17 cellular contexts compared by ENCODE assay signal in the genomic region with DNA sequence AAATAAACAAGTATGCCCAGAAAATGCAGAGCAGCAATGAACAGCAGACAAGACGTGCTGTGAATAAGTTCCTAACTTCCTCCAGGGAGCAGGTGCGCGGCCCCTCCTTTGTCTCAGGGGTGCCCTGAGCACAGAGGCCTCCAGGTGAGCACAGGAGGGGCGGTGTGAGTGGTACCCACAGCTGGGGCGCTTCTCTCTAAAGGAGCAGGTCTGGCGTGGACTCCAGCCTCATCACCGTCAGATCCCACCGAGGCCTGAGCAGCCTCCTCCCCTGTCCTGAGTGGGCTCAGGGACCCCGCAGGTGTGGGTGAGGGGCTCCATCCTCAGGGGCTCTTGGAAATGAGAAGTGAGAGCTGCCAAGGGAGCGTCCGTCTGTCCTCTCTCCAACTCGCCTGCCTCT. TPM values are rescaled to one million over a fixed set of nuclear protein-coding genes. Genes with fewer than 3 reads are reported as not detected.
DNase-seq lines count a peak whose midpoint lies in the region; ATAC-seq and TF ChIP-seq lines count a peak whose summit lies in the region.
"Had no signal": no experiment of that assay in that cellular context is flagged by ENCODE, and none has a peak within 500 bp of the region (broad histone marks: within the 10 kb centered on the region; RNA-seq: fewer than 3 reads in every experiment).

No MANE protein-coding gene starts in this region.

- H3K4me3 ChIP-seq in coronary artery = no peak overlapping the region
- H3K4me3 ChIP-seq: HAP-1 had no signal

- no peak for ATAC-seq in HG02759 (IDR thresholded peaks at IDR 0.05; ENCODE audit: unreplicated experiment)

- intact Hi-C loops in posterior vena cava (cut with DNase I) = no loop called here

- peak; percentile 57 for DNase-seq in coronary artery (ENCODE audit: low spot score)
- DNase-seq in mesenteric fat pad (ENCODE audit: low spot score) = peak; percentile 24
- peak; percentile 69 for DNase-seq in posterior vena cava (ENCODE audit: low spot score)
- no peak for DNase-seq in ecto neural progenitor cell (ENCODE audit: low spot score)
- no peak for DNase-seq in D341Med (ENCODE audit: low spot score)
- DNase-seq: C1 segment of cervical spinal cord; Calu3; CD4-positive, alpha-beta memory T cell; COR-L47; DMS153; DND-41; GOT3; HFFc6 had no signal

- H3K27ac ChIP-seq in coronary artery = no peak overlapping the region

- TF ChIP-seq CTCF in coronary artery (IDR thresholded peaks at IDR 0.05) = no peak

RNA-seq across cellular contexts. Expression of a gene that starts 3.2 kb away (rescaled TPM):
- total RNA-seq in mesenteric fat pad (23.0 TPM), posterior vena cava (10 to 100 TPM in 1 of 2 donors, 1 to 10 TPM in 1; 6.2 to 11.7 TPM)
- total RNA-seq: A172, A673, Calu3, HFFc6 had no signal

RNA-seq across cellular contexts. Expression of a gene that starts 28.9 kb away (rescaled TPM):
- total RNA-seq in mesenteric fat pad (14.4 TPM), posterior vena cava (10 to 100 TPM in 1 of 2 donors, 1 to 10 TPM in 1; 7.3 to 12.9 TPM)
- total RNA-seq: A172, A673, Calu3, HFFc6 had no signal

RNA-seq across cellular contexts. Expression of a gene that starts 29.2 kb away (rescaled TPM):
- total RNA-seq in mesenteric fat pad = 1.0 TPM
- total RNA-seq in posterior vena cava = under 1 TPM in 1 of 2 donors, not detected in 1; 0.57 TPM
- total RNA-seq: A172; A673; Calu3; CD4-positive, alpha-beta memory T cell; HFFc6 had no signal

RNA-seq across cellular contexts. Expression of a gene that starts 52.7 kb away (rescaled TPM):
- total RNA-seq in mesenteric fat pad = 69.4 TPM
- 10 to 100 TPM; 14.9 to 22.5 TPM for total RNA-seq in posterior vena cava
- total RNA-seq: A172, A673, Calu3, HFFc6 had no signal

RNA-seq across cellular contexts. Expression of a gene that starts 54.9 kb away (rescaled TPM):
- total RNA-seq in mesenteric fat pad (63.8 TPM), posterior vena cava (10 to 100 TPM; 18.3 to 42.2 TPM)
- total RNA-seq: A172, A673, HFFc6 had no signal

Comparison
In these comparisons a context has a peak if more than half of its experiments do, and no peak if none do; other contexts are left out.
1. DNase-seq: peak in coronary artery (single experiment), mesenteric fat pad (single experiment) and posterior vena cava (single experiment); none in ecto neural progenitor cell (single experiment) and D341Med (single experiment).